1 cellular context compared by ENCODE assay signal in the genomic region with DNA sequence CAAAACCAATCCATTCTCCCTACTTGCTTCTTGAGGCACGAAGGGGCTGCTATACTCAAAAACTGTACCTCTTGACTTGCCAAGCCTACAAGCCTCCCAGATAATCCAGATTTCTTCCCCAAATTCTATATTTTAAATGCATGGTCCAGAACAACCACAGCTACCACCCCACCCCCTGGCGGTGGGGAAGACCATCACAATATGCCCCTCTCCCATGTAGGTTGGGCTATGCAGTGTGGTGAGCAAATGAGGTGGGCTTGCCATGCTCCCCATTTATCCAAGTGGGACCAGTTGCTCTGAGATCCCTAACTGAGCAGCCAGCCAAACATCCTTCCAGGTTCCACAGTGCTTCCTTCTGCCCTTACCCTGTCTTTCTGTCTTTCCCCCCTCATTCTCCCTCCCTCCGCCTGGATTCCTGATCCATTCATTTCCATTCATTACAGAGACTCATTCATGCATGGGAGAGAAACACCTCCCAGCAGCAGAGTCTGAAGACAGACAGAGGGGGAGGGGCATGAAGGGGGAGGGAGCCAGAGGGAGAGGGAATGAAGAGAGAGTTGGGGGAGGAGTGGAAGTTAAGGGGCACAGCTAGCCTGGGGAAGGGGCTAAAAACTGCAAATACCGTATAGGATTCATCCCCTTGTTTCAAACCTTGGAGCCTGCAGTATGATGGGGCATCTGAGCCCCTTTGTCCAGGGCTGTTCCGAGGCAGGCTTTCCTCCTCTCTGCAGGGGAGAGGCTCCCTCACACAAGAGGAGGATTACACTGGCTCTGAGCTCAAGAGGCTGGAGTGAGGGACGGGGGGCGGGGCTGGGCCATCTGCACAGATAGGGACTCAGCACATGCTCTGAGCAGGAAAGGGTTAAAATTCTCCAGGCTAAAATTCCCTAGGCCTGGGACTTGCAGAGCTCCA.
TF ChIP-seq lines count a peak whose summit lies in the region.

No MANE protein-coding gene starts in this region.

TF ChIP-seq in GM23338, 12 proteins besides CTCF, POLR2A, EP300 and RAD21 (continued from another document):
- TF ChIP-seq, protein P1, sequence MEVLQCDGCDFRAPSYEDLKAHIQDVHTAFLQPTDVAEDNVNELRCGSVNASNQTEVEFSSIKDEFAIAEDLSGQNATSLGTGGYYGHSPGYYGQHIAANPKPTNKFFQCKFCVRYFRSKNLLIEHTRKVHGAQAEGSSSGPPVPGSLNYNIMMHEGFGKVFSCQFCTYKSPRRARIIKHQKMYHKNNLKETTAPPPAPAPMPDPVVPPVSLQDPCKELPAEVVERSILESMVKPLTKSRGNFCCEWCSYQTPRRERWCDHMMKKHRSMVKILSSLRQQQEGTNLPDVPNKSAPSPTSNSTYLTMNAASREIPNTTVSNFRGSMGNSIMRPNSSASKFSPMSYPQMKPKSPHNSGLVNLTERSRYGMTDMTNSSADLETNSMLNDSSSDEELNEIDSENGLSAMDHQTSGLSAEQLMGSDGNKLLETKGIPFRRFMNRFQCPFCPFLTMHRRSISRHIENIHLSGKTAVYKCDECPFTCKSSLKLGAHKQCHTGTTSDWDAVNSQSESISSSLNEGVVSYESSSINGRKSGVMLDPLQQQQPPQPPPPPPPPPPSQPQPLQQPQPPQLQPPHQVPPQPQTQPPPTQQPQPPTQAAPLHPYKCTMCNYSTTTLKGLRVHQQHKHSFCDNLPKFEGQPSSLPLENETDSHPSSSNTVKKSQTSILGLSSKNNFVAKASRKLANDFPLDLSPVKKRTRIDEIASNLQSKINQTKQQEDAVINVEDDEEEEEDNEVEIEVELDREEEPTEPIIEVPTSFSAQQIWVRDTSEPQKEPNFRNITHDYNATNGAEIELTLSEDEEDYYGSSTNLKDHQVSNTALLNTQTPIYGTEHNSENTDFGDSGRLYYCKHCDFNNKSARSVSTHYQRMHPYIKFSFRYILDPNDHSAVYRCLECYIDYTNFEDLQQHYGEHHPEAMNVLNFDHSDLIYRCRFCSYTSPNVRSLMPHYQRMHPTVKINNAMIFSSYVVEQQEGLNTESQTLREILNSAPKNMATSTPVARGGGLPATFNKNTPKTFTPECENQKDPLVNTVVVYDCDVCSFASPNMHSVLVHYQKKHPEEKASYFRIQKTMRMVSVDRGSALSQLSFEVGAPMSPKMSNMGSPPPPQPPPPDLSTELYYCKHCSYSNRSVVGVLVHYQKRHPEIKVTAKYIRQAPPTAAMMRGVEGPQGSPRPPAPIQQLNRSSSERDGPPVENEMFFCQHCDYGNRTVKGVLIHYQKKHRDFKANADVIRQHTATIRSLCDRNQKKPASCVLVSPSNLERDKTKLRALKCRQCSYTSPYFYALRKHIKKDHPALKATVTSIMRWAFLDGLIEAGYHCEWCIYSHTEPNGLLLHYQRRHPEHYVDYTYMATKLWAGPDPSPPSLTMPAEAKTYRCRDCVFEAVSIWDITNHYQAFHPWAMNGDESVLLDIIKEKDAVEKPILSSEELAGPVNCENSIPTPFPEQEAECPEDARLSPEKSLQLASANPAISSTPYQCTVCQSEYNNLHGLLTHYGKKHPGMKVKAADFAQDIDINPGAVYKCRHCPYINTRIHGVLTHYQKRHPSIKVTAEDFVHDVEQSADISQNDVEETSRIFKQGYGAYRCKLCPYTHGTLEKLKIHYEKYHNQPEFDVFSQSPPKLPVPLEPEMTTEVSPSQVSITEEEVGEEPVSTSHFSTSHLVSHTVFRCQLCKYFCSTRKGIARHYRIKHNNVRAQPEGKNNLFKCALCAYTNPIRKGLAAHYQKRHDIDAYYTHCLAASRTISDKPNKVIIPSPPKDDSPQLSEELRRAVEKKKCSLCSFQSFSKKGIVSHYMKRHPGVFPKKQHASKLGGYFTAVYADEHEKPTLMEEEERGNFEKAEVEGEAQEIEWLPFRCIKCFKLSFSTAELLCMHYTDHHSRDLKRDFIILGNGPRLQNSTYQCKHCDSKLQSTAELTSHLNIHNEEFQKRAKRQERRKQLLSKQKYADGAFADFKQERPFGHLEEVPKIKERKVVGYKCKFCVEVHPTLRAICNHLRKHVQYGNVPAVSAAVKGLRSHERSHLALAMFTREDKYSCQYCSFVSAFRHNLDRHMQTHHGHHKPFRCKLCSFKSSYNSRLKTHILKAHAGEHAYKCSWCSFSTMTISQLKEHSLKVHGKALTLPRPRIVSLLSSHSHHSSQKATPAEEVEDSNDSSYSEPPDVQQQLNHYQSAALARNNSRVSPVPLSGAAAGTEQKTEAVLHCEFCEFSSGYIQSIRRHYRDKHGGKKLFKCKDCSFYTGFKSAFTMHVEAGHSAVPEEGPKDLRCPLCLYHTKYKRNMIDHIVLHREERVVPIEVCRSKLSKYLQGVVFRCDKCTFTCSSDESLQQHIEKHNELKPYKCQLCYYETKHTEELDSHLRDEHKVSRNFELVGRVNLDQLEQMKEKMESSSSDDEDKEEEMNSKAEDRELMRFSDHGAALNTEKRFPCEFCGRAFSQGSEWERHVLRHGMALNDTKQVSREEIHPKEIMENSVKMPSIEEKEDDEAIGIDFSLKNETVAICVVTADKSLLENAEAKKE (CRISPR knock-in tag; IDR thresholded peaks at IDR 0.05): no peak
- no peak for TF ChIP-seq CREB1 (CRISPR knock-in tag; IDR thresholded peaks at IDR 0.05; ENCODE audit: low read depth)
- TF ChIP-seq, protein P2, sequence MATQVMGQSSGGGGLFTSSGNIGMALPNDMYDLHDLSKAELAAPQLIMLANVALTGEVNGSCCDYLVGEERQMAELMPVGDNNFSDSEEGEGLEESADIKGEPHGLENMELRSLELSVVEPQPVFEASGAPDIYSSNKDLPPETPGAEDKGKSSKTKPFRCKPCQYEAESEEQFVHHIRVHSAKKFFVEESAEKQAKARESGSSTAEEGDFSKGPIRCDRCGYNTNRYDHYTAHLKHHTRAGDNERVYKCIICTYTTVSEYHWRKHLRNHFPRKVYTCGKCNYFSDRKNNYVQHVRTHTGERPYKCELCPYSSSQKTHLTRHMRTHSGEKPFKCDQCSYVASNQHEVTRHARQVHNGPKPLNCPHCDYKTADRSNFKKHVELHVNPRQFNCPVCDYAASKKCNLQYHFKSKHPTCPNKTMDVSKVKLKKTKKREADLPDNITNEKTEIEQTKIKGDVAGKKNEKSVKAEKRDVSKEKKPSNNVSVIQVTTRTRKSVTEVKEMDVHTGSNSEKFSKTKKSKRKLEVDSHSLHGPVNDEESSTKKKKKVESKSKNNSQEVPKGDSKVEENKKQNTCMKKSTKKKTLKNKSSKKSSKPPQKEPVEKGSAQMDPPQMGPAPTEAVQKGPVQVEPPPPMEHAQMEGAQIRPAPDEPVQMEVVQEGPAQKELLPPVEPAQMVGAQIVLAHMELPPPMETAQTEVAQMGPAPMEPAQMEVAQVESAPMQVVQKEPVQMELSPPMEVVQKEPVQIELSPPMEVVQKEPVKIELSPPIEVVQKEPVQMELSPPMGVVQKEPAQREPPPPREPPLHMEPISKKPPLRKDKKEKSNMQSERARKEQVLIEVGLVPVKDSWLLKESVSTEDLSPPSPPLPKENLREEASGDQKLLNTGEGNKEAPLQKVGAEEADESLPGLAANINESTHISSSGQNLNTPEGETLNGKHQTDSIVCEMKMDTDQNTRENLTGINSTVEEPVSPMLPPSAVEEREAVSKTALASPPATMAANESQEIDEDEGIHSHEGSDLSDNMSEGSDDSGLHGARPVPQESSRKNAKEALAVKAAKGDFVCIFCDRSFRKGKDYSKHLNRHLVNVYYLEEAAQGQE (IDR thresholded peaks at IDR 0.05; ENCODE audit: unreplicated experiment): peak; percentile 32
